12 cellular contexts compared by ENCODE assay signal in genomic region chr14:59882957-59883356, GRCh38. TPM values are rescaled to one million over a fixed set of nuclear protein-coding genes. Genes with fewer than 3 reads are reported as not detected.
DNase-seq lines count a peak whose midpoint lies in the region; ATAC-seq and TF ChIP-seq lines count a peak whose summit lies in the region.
"Had no signal": no experiment of that assay in that cellular context is flagged by ENCODE, and none has a peak within 500 bp of the region (broad histone marks: within the 10 kb centered on the region; RNA-seq: fewer than 3 reads in every experiment).

No MANE protein-coding gene starts in this region.

- ATAC-seq in HG03139 (IDR thresholded peaks at IDR 0.05; ENCODE audit: unreplicated experiment) (no peak), HG02981 (IDR thresholded peaks at IDR 0.05; ENCODE audit: unreplicated experiment) (no peak)

- CTCF ChIA-PET in AG04450 (lab: Charles Lee): interaction anchor here (0.8 to 1.0 kb wide), 2 partner anchors 10 to 301 kb away, joined by 4 read pairs; no protein-coding TSS in a partner anchor

- POLR2A ChIA-PET in AG04450 (lab: Yijun Ruan, JAX): no interaction called here

- peak; percentile 54 for TF ChIP-seq CTCF in AG04450 (IDR thresholded peaks at IDR 0.05; ENCODE audit: low read depth, low read length)
- TF ChIP-seq CTCF in GM12875 (IDR thresholded peaks at IDR 0.05; ENCODE audit: borderline replicate concordance, insufficient read depth, low read depth, low read length): peak; percentile 49
- no peak for TF ChIP-seq CTCF in GM10266 (IDR thresholded peaks at IDR 0.05; ENCODE audit: control insufficient read depth, insufficient read depth, low read depth, missing control alignments)

- H3K4me3 ChIP-seq in AG04450 (ENCODE audit: low read depth, low read length): no peak overlapping the region
- no peak overlapping the region for H3K4me3 ChIP-seq in GM12875 (ENCODE audit: low read depth, low read length)

- no peak overlapping the region for H3K27ac ChIP-seq in AG04450 (ENCODE audit: low read depth, low read length)

- DNase-seq in AG04450 (ENCODE audit: low read depth, low spot score): no peak
- peak; percentile 21 for DNase-seq in OCI-M1 (lab: John Stamatoyannopoulos, UW)
- DNase-seq in fibroblast of peridontal ligament (ENCODE audit: extremely low read depth): peak; percentile 2
- no peak for DNase-seq in GM10266 (ENCODE audit: extremely low spot score)
- no peak for DNase-seq in NCI-H1436 (lab: John Stamatoyannopoulos, UW)
- DNase-seq: hypothalamus; SHP77; stimulated activated CD4-positive, alpha-beta T cell treated with anti-CD3 and anti-CD28 coated beads, Interleukin-4, amount 100 ng/mL, for 4 hours had no signal

- H3K27me3 ChIP-seq in AG04450 (ENCODE audit: control insufficient read depth, insufficient read depth, low read length): peaks cover 3% of the 10 kb centered on the region

- H3K9me3 ChIP-seq in AG04450 (ENCODE audit: control insufficient read depth, insufficient read depth, low read length): no peaks in the 10 kb centered on the region

RNA-seq across cellular contexts. Expression of gene RTN1, which starts 12.4 kb away (rescaled TPM):
- polyA plus RNA-seq in AG04450 (2011; rRNA removed): 0.63 and 0.98 TPM in 2 replicates
- 0.23 and 0.26 TPM in 2 replicates for polyA minus RNA-seq in AG04450 (2011; rRNA and poly(A)+ RNA removed)

RNA-seq across cellular contexts. Expression of gene LRRC9, which starts 37.0 kb away (rescaled TPM):
- not detected in 2 replicates for polyA plus RNA-seq in AG04450 (2011; rRNA removed)
- not detected in 2 replicates for polyA minus RNA-seq in AG04450 (2011; rRNA and poly(A)+ RNA removed)
- polyA plus RNA-seq: thymus had no signal

Comparison
In these comparisons a context has a peak if more than half of its experiments do, and no peak if none do; other contexts are left out.
1. DNase-seq: peak in OCI-M1 (single experiment) and fibroblast of peridontal ligament (single experiment); none in AG04450 (single experiment), GM10266 (single experiment) and NCI-H1436 (single experiment).